Comparison of ENCODE assay signal across 8 cellular contexts in genomic region chr1:14924012-14924452, GRCh38.
DNase-seq lines count a peak whose midpoint lies in the region; ATAC-seq and TF ChIP-seq lines count a peak whose summit lies in the region.

No MANE protein-coding gene starts in this region.

- peaks cover 3% of the 10 kb centered on the region for H3K27me3 ChIP-seq in skeletal muscle satellite cell (ENCODE audit: control insufficient read depth, insufficient read depth, low read length)

- ATAC-seq in GM21576 (IDR thresholded peaks at IDR 0.05; ENCODE audit: unreplicated experiment) (no peak), HG03432 (IDR thresholded peaks at IDR 0.05; ENCODE audit: unreplicated experiment) (no peak)

- DNase-seq in ACHN, result peak; percentile 85
- DNase-seq in GM19238 (ENCODE audit: insufficient read length, low spot score), result peak; percentile 58
- peak; percentile 66 for DNase-seq in RPMI7951 (ENCODE audit: low read depth)
- peak; percentile 16 for DNase-seq in astrocyte of the cerebellum (ENCODE audit: low read depth)
- peak in 44 of 51 donors; percentile 9 to 73 (median 48) for DNase-seq in hypothalamus (lab: John Stamatoyannopoulos, UW)

- H3K4me1 ChIP-seq in skeletal muscle satellite cell (ENCODE audit: control insufficient read depth, insufficient read depth, low read length), result peaks cover 25% of the 10 kb centered on the region

- in situ Hi-C loops in ACHN (cut with HindIII; ENCODE audit: low pct_ligation_motif_present, low pct_unique_long_range_greater_than_20kb, low sequenced_read_pairs), result no loop called here
- in situ Hi-C loops in astrocyte of the cerebellum (cut with HindIII; ENCODE audit: low sequenced_read_pairs), result no loop called here

- no peaks in the 10 kb centered on the region for H3K9me3 ChIP-seq in skeletal muscle satellite cell (replicated peaks; ENCODE audit: low read length)

- peak overlapping the region; percentile 57 for H3K9ac ChIP-seq in skeletal muscle satellite cell (ENCODE audit: low read depth, low read length)

- H3K4me3 ChIP-seq in astrocyte of the cerebellum (ENCODE audit: low read depth, low read length), result peak overlapping the region; percentile 56
- H3K4me3 ChIP-seq in skeletal muscle satellite cell (ENCODE audit: low read length), result peak overlapping the region; percentile 82

- no peaks in the 10 kb centered on the region for H3K36me3 ChIP-seq in skeletal muscle satellite cell (ENCODE audit: insufficient read depth, low read length)

- peak overlapping the region; percentile 95 for H3K4me2 ChIP-seq in skeletal muscle satellite cell (ENCODE audit: low read length)

- TF ChIP-seq CTCF in astrocyte of the cerebellum (IDR thresholded peaks at IDR 0.05; ENCODE audit: low read depth, low read length, missing control alignments), result no peak

Comparison
In these comparisons a context has a peak if more than half of its experiments do, and no peak if none do; other contexts are left out.
1. DNase-seq: peak in every context shown above with its lines; median percentile 85 in ACHN; 66 in RPMI7951; 58 in GM19238; 48 in hypothalamus; 16 in astrocyte of the cerebellum.